16 cellular contexts compared by ENCODE assay signal in genomic region chr17:40427002-40427491, GRCh38. TPM values are rescaled to one million over a fixed set of nuclear protein-coding genes. Genes with fewer than 3 reads are reported as not detected.
DNase-seq lines count a peak whose midpoint lies in the region; ATAC-seq and TF ChIP-seq lines count a peak whose summit lies in the region.
"Had no signal": no experiment of that assay in that cellular context is flagged by ENCODE, and none has a peak within 500 bp of the region (broad histone marks: within the 10 kb centered on the region; RNA-seq: fewer than 3 reads in every experiment).

No MANE protein-coding gene starts in this region.

- H3K9me3 Mint-ChIP-seq in activated naive CD8-positive, alpha-beta T cell (ENCODE audit: low read depth), result no peaks in the 10 kb centered on the region
- H3K9me3 Mint-ChIP-seq in activated naive CD8-positive, alpha-beta T cell treated with anti-CD3 and anti-CD28 coated beads for 36 hours, result no peaks in the 10 kb centered on the region
- H3K9me3 Mint-ChIP-seq in type B pancreatic cell, result no peaks in the 10 kb centered on the region
- H3K9me3 Mint-ChIP-seq: activated B cell treated with CpG ODN at 0.5 μM for 24 hours, natural killer cell had no signal

- no peaks in the 10 kb centered on the region for H3K36me3 Mint-ChIP-seq in activated naive CD8-positive, alpha-beta T cell
- no peaks in the 10 kb centered on the region for H3K36me3 Mint-ChIP-seq in activated naive CD8-positive, alpha-beta T cell treated with anti-CD3 and anti-CD28 coated beads for 36 hours
- H3K36me3 Mint-ChIP-seq in T-helper 17 cell (ENCODE audit: low read depth) (peaks cover 2% of the 10 kb centered on the region), type B pancreatic cell (no peaks in the 10 kb centered on the region)
- H3K36me3 Mint-ChIP-seq: natural killer cell had no signal

- no peaks in the 10 kb centered on the region for H3K27me3 Mint-ChIP-seq in activated naive CD8-positive, alpha-beta T cell
- H3K27me3 Mint-ChIP-seq in activated naive CD8-positive, alpha-beta T cell treated with anti-CD3 and anti-CD28 coated beads for 36 hours, result no peaks in the 10 kb centered on the region
- no peaks in the 10 kb centered on the region for H3K27me3 Mint-ChIP-seq in T-helper 17 cell
- H3K27me3 Mint-ChIP-seq in type B pancreatic cell, result no peaks in the 10 kb centered on the region
- H3K27me3 Mint-ChIP-seq: activated B cell treated with CpG ODN at 0.5 μM for 24 hours had no signal

- H3K4me3 Mint-ChIP-seq in activated naive CD8-positive, alpha-beta T cell, result peak overlapping the region; percentile 31
- H3K4me3 Mint-ChIP-seq in activated naive CD8-positive, alpha-beta T cell treated with anti-CD3 and anti-CD28 coated beads for 36 hours, result no peak overlapping the region
- H3K4me3 Mint-ChIP-seq in T-helper 17 cell (peak overlapping the region; percentile 28), type B pancreatic cell (no peak overlapping the region)
- H3K4me3 Mint-ChIP-seq: activated B cell treated with CpG ODN at 0.5 μM for 24 hours, natural killer cell had no signal

- H3K27ac Mint-ChIP-seq in activated naive CD8-positive, alpha-beta T cell, result no peak overlapping the region
- no peak overlapping the region for H3K27ac Mint-ChIP-seq in activated naive CD8-positive, alpha-beta T cell treated with anti-CD3 and anti-CD28 coated beads for 36 hours
- H3K27ac Mint-ChIP-seq in T-helper 17 cell (peak overlapping the region; percentile 74), type B pancreatic cell (no peak overlapping the region)
- H3K27ac Mint-ChIP-seq: activated B cell treated with CpG ODN at 0.5 μM for 24 hours, natural killer cell had no signal

- no peaks in the 10 kb centered on the region for H3K9me3 ChIP-seq in T-helper 17 cell (ENCODE audit: control insufficient read depth, low read length, poor library complexity, severe bottlenecking)
- H3K9me3 ChIP-seq: tibial nerve had no signal

- ATAC-seq in T-helper 17 cell, result peak; percentile 90

- no peak for TF ChIP-seq CTCF in type B pancreatic cell (conservative IDR thresholded peaks at IDR 0.05)

- H3K4me1 Mint-ChIP-seq in activated naive CD8-positive, alpha-beta T cell (ENCODE audit: low read depth), result peaks cover 28% of the 10 kb centered on the region
- peaks cover 29% of the 10 kb centered on the region for H3K4me1 Mint-ChIP-seq in activated naive CD8-positive, alpha-beta T cell treated with anti-CD3 and anti-CD28 coated beads for 36 hours
- H3K4me1 Mint-ChIP-seq in T-helper 17 cell (peaks cover 27% of the 10 kb centered on the region), type B pancreatic cell (ENCODE audit: unreplicated experiment) (peaks cover 6% of the 10 kb centered on the region)

- DNase-seq in activated naive CD8-positive, alpha-beta T cell treated with anti-CD3 and anti-CD28 coated beads for 36 hours, result no peak
- DNase-seq in T-helper 17 cell (no peak), type B pancreatic cell (ENCODE audit: extremely low spot score, unreplicated experiment) (peak; percentile 44), HUDEP-2 (lab: John Stamatoyannopoulos, UW; ENCODE audit: unreplicated experiment in 76 of 76) (no peak), Ammon's horn (ENCODE audit: low spot score) (no peak), NOMO-1 treated with dmso at 0.1 percent for 144 hours (lab: John Stamatoyannopoulos, UW; ENCODE audit: unreplicated experiment) (no peak)
- DNase-seq in central memory CD4-positive, alpha-beta T cell, result peak; percentile 29
- DNase-seq: activated B cell treated with CpG ODN at 0.5 μM for 24 hours; natural killer cell; NCI-H1930; NCI-H524; PC-9; stimulated activated CD4-positive, alpha-beta T cell treated with anti-CD3 and anti-CD28 coated beads, Interleukin-2, amount 100 ng/mL, for 24 hours; SW 1271 had no signal

RNA-seq across cellular contexts. Expression of gene TOP2A, which starts 9.4 kb away (rescaled TPM):
- total RNA-seq in activated naive CD8-positive, alpha-beta T cell treated with anti-CD3 and anti-CD28 coated beads for 36 hours, result 100 to 1,000 TPM; 244 to 245 TPM
- total RNA-seq in T-helper 17 cell (1 to 10 TPM; 4.1 to 6.4 TPM), type B pancreatic cell (ENCODE audit: low replicate concordance) (65.8 and 248 TPM in 2 replicates)

RNA-seq across cellular contexts. Expression of gene IGFBP4, which starts 16.2 kb away (rescaled TPM):
- 1 to 10 TPM; 5.6 to 6.5 TPM for total RNA-seq in activated naive CD8-positive, alpha-beta T cell treated with anti-CD3 and anti-CD28 coated beads for 36 hours
- total RNA-seq in T-helper 17 cell, result 1 to 10 TPM; 5.7 to 7.0 TPM
- total RNA-seq in type B pancreatic cell (ENCODE audit: low replicate concordance), result 25.7 and 78.2 TPM in 2 replicates

Comparison
In these comparisons a context has a peak if more than half of its experiments do, and no peak if none do; other contexts are left out.
1. H3K4me3 Mint-ChIP-seq: peak in activated naive CD8-positive, alpha-beta T cell (single experiment) and T-helper 17 cell (single experiment); none in activated naive CD8-positive, alpha-beta T cell treated with anti-CD3 and anti-CD28 coated beads for 36 hours (single experiment) and type B pancreatic cell (single experiment).
2. DNase-seq: peak in central memory CD4-positive, alpha-beta T cell (single experiment) and type B pancreatic cell (single experiment); none in activated naive CD8-positive, alpha-beta T cell treated with anti-CD3 and anti-CD28 coated beads for 36 hours (single experiment), T-helper 17 cell (0 of 3), HUDEP-2 (0 of 76), Ammon's horn (single experiment) and NOMO-1 treated with dmso at 0.1 percent for 144 hours (single experiment).